ENCODE assay signal across 8 cellular contexts in the genomic region with DNA sequence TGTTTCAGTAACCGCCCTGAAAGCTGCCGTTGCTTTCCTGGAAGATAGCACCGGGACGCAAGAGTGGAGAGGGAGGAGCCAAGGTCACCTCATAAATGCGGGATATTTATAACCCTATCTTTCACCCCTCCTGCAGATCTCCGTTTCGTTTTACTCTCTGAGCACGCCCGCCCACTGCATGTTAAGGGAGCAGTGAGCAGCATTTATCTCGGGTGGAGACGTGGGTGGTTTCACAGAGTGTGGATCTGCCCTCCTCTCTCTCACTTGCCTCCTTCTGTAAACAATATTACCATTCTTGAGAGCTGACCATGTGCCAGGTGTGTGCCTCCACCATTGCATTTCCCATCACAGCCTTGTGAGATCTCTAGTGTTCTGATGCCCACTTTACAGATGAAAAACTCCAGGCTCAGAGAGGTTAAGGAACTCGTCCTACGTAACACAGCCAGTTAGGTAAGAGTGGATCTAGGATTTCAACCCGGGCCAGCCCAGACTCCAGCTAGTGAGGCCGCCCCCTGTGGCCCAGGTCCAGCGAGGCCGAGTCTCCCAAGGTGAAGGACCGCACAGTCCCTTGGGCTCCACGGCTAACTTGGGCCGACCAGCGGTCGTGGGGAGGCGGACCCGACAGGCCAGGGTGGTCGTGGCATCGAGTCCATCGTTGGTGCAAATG. TPM values are rescaled to one million over a fixed set of nuclear protein-coding genes. Genes with fewer than 3 reads are reported as not detected.
A peak's percentile ranks its signal among the peaks of the same experiment; 100 is the strongest.
DNase-seq lines count a peak whose midpoint lies in the region; ATAC-seq and TF ChIP-seq lines count a peak whose summit lies in the region.

No MANE protein-coding gene starts in this region.

- peak overlapping the region; percentile 64 to 94 (median 79) for H3K4me3 ChIP-seq in BLaER1 treated with 17β-estradiol and CSF1 and Interleukin-3, amounts not matched to agents 10 nM and 100 nM
- H3K4me3 ChIP-seq in body of pancreas (peak overlapping the region; percentile 74 to 90), smooth muscle cell (peak overlapping the region; percentile 66)

- H3K27ac ChIP-seq in BLaER1 treated with 17β-estradiol and CSF1 and Interleukin-3, amounts not matched to agents 10 nM and 100 nM = peak overlapping the region; percentile 62 to 98 (median 86); a peak in 20 of 22 replicates
- H3K27ac ChIP-seq in body of pancreas (peak overlapping the region; percentile 93 to 97 (median 94)), smooth muscle cell (ENCODE audit: low read depth) (peak overlapping the region; percentile 48)

- no peaks in the 10 kb centered on the region for H3K27me3 ChIP-seq in BLaER1 treated with 17β-estradiol and CSF1 and Interleukin-3, amounts not matched to agents 10 nM and 100 nM
- no peaks in the 10 kb centered on the region for H3K27me3 ChIP-seq in body of pancreas
- H3K27me3 ChIP-seq in smooth muscle cell (ENCODE audit: low read depth) = no peaks in the 10 kb centered on the region

- H3K36me3 ChIP-seq in BLaER1 treated with 17β-estradiol and CSF1 and Interleukin-3, amounts not matched to agents 10 nM and 100 nM = no peaks in the 10 kb centered on the region
- H3K36me3 ChIP-seq in body of pancreas (replicated peaks in 1 of 2; ENCODE audit: insufficient read depth in 1 of 2, low read depth in 2 of 2) (no peaks in the 10 kb centered on the region), smooth muscle cell (ENCODE audit: low read depth) (no peaks in the 10 kb centered on the region)

- WGBS in body of pancreas, 2 donors = 0 to 8% methylated on average over 12 to 27 of the region's 27 CpGs
- WGBS in smooth muscle cell (ENCODE audit: low lambda C conversion rate) = 16% methylated on average over 27 of the region's 27 CpGs

- ATAC-seq in GM19023 (IDR thresholded peaks at IDR 0.05; ENCODE audit: unreplicated experiment) (peak; percentile 51), HG03135 (IDR thresholded peaks at IDR 0.05; ENCODE audit: unreplicated experiment) (peak; percentile 33), body of pancreas (peak; percentile 85)

- peak overlapping the region; percentile 78 for H2AFZ ChIP-seq in smooth muscle cell (ENCODE audit: low read depth)

- intact Hi-C loops in body of pancreas (cut with DNase I) = no loop called here

- TF ChIP-seq POLR2A in body of pancreas (IDR thresholded peaks at IDR 0.05) = peak in 2 of 3 donors; percentile 67 to 77

- no peaks in the 10 kb centered on the region for H3K9me3 ChIP-seq in BLaER1 treated with 17β-estradiol and CSF1 and Interleukin-3, amounts not matched to agents 10 nM and 100 nM (replicated peaks in 1 of 11)
- H3K9me3 ChIP-seq in body of pancreas (no peaks in the 10 kb centered on the region), smooth muscle cell (replicated peaks; ENCODE audit: low read depth) (no peaks in the 10 kb centered on the region)

- H3K9ac ChIP-seq in BLaER1 treated with 17β-estradiol and CSF1 and Interleukin-3, amounts not matched to agents 10 nM and 100 nM = peak overlapping the region; percentile 75 to 85 (median 82); a peak in 20 of 22 replicates
- no peak overlapping the region for H3K9ac ChIP-seq in smooth muscle cell (ENCODE audit: low read depth)

- peaks cover 0 to 3% (median 0%) of the 10 kb centered on the region in 11 experiments; a peak in 2 of 22 replicates for H4K20me1 ChIP-seq in BLaER1 treated with 17β-estradiol and CSF1 and Interleukin-3, amounts not matched to agents 10 nM and 100 nM
- H4K20me1 ChIP-seq in smooth muscle cell (ENCODE audit: low read depth) = no peaks in the 10 kb centered on the region

- no peaks in the 10 kb centered on the region for H3K79me2 ChIP-seq in smooth muscle cell (ENCODE audit: low read depth)

- H3F3A ChIP-seq in smooth muscle cell (ENCODE audit: low read depth) = peaks cover 16% of the 10 kb centered on the region

- H3K4me2 ChIP-seq in BLaER1 treated with 17β-estradiol and CSF1 and Interleukin-3, amounts not matched to agents 10 nM and 100 nM = peak overlapping the region; percentile 81 to 98 (median 94)
- H3K4me2 ChIP-seq in smooth muscle cell = peak overlapping the region; percentile 91

- DNase-seq in OCI-M2 (lab: John Stamatoyannopoulos, UW; ENCODE audit: unreplicated experiment) (peak; percentile 47), body of pancreas (peak; percentile 90 to 96 (median 93)), islet precursor cell (peak; percentile 71), smooth muscle cell (lab: John Stamatoyannopoulos, UW; ENCODE audit: unreplicated experiment) (no peak), HPDE6-E6E7 (ENCODE audit: extremely low spot score) (no peak)

- TF ChIP-seq CTCF in body of pancreas (IDR thresholded peaks at IDR 0.05) = peak in 2 of 7 experiments; percentile 3 to 17
- no peak for TF ChIP-seq CTCF in smooth muscle cell (IDR thresholded peaks at IDR 0.05; ENCODE audit: borderline replicate concordance, insufficient read depth, poor library complexity, severe bottlenecking)

- peaks cover 57 to 78% (median 71%) of the 10 kb centered on the region in 10 experiments for H3K4me1 ChIP-seq in BLaER1 treated with 17β-estradiol and CSF1 and Interleukin-3, amounts not matched to agents 10 nM and 100 nM
- H3K4me1 ChIP-seq in body of pancreas (peaks cover 58% of the 10 kb centered on the region), smooth muscle cell (ENCODE audit: low read depth) (peaks cover 11% of the 10 kb centered on the region)

RNA-seq across cellular contexts. Expression of gene SEMA4B, which starts 16.9 kb away (rescaled TPM):
- total RNA-seq in body of pancreas (10 to 100 TPM; 42.8 to 63.9 TPM), smooth muscle cell (26.5 and 29.6 TPM in 2 replicates)
- 51.4 and 57.1 TPM in 2 replicates for polyA plus RNA-seq in smooth muscle cell

RNA-seq across cellular contexts. Expression of gene CIB1, which starts 49.5 kb away (rescaled TPM):
- total RNA-seq in body of pancreas (10 to 100 TPM; 36.6 to 59.0 TPM), smooth muscle cell (33.9 and 37.3 TPM in 2 replicates)
- polyA plus RNA-seq in smooth muscle cell = 110 and 132 TPM in 2 replicates

RNA-seq across cellular contexts. Expression of gene GDPGP1, which starts 49.8 kb away (rescaled TPM):
- total RNA-seq in body of pancreas = 1 to 10 TPM in 1 of 2 donors, under 1 TPM in 1; 0.33 to 5.2 TPM
- 0.09 and 0.40 TPM in 2 replicates for total RNA-seq in smooth muscle cell
- 0.21 and 1.2 TPM in 2 replicates for polyA plus RNA-seq in smooth muscle cell

Comparison
In these comparisons a context has a peak if more than half of its experiments do, and no peak if none do; other contexts are left out.
1. ATAC-seq: peak in every context shown above with its lines; median percentile 85 in body of pancreas; 51 in GM19023; 33 in HG03135.
2. DNase-seq: peak in OCI-M2 (single experiment), body of pancreas (4 of 4) and islet precursor cell (single experiment); none in smooth muscle cell (single experiment) and HPDE6-E6E7 (single experiment).
3. Peak in every context shown above with its lines, with median percentiles within 50 percentile points of each other: H3K27ac ChIP-seq and H3K4me3 ChIP-seq.